Comparison of ENCODE assay signal across 8 cellular contexts in genomic region chr2:20424300-20425290, GRCh38. TPM values are rescaled to one million over a fixed set of nuclear protein-coding genes. Genes with fewer than 3 reads are reported as not detected.
DNase-seq lines count a peak whose midpoint lies in the region; ATAC-seq and TF ChIP-seq lines count a peak whose summit lies in the region.

No MANE protein-coding gene starts in this region.

- CTCF ChIA-PET in activated CD8-positive, alpha-beta memory T cell treated with anti-CD3 and anti-CD28 coated beads, Interleukin-2, amount 10 ng/mL, durations not matched to agents 7 days and 5 days (lab: Charles Lee): interaction anchor here (0.5 to 4.5 kb wide), 15 partner anchors 8 to 236 kb away, joined by 3 to 43 read pairs (median 6); partner anchors contain the start of genes HS1BP3 and RHOB

- H3K9ac ChIP-seq in OCI-LY3 (ENCODE audit: low read length): no peak overlapping the region

- H3K27ac ChIP-seq in OCI-LY3 (ENCODE audit: low read length) (no peak overlapping the region), cingulate gyrus (ENCODE audit: low read depth, low read length) (peak overlapping the region; percentile 55), mesodermal cell (ENCODE audit: low read depth, low read length, severe bottlenecking) (peak overlapping the region; percentile 83)

- no peak for TF ChIP-seq CTCF in OCI-LY3 (IDR thresholded peaks at IDR 0.05; ENCODE audit: low read depth, low read length)

- H3K27ac Mint-ChIP-seq in activated CD8-positive, alpha-beta memory T cell treated with anti-CD3 and anti-CD28 coated beads, Interleukin-2, amount 10 ng/mL, durations not matched to agents 7 days and 5 days: peak overlapping the region; percentile 82

- H3K4me1 ChIP-seq in OCI-LY3 (ENCODE audit: low read length): peaks cover 18% of the 10 kb centered on the region
- peaks cover 17% of the 10 kb centered on the region for H3K4me1 ChIP-seq in mesodermal cell (ENCODE audit: control insufficient read depth, insufficient read depth, low read length, poor library complexity, severe bottlenecking)

- peak overlapping the region; percentile 26 for H3K4me2 ChIP-seq in OCI-LY3 (ENCODE audit: low read length)

- in situ Hi-C loops in ACHN (cut with HindIII; ENCODE audit: low pct_ligation_motif_present, low pct_unique_long_range_greater_than_20kb, low sequenced_read_pairs): loop anchor here (25.0 kb wide), 1 partner anchor 213 kb away; no protein-coding TSS in a partner anchor

- H2AFZ ChIP-seq in OCI-LY3 (ENCODE audit: low read depth, low read length): peak overlapping the region; percentile 80

- no peaks in the 10 kb centered on the region for H3K36me3 Mint-ChIP-seq in activated CD8-positive, alpha-beta memory T cell treated with anti-CD3 and anti-CD28 coated beads, Interleukin-2, amount 10 ng/mL, durations not matched to agents 7 days and 5 days

- H3K36me3 ChIP-seq in OCI-LY3 (replicated peaks; ENCODE audit: low read depth, low read length) (no peaks in the 10 kb centered on the region), mesodermal cell (ENCODE audit: control insufficient read depth, insufficient read depth, low read length) (no peaks in the 10 kb centered on the region)

- no peak overlapping the region for H3K4me3 Mint-ChIP-seq in activated CD8-positive, alpha-beta memory T cell treated with anti-CD3 and anti-CD28 coated beads, Interleukin-2, amount 10 ng/mL, durations not matched to agents 7 days and 5 days

- H3K27me3 ChIP-seq in OCI-LY3 (ENCODE audit: low read depth, low read length): no peaks in the 10 kb centered on the region

- H3K9me3 Mint-ChIP-seq in activated CD8-positive, alpha-beta memory T cell treated with anti-CD3 and anti-CD28 coated beads, Interleukin-2, amount 10 ng/mL, durations not matched to agents 7 days and 5 days (ENCODE audit: low read depth): no peaks in the 10 kb centered on the region

- H3K79me2 ChIP-seq in OCI-LY3 (ENCODE audit: low read length): no peaks in the 10 kb centered on the region

- peak; percentile 71 for ATAC-seq in activated CD8-positive, alpha-beta memory T cell treated with anti-CD3 and anti-CD28 coated beads, Interleukin-2, amount 10 ng/mL, durations not matched to agents 7 days and 5 days
- peak; percentile 60 for ATAC-seq in HG02840 (IDR thresholded peaks at IDR 0.05; ENCODE audit: low FRiP score, unreplicated experiment)

- H3K9me3 ChIP-seq in OCI-LY3 (ENCODE audit: insufficient read depth, low read length) (no peaks in the 10 kb centered on the region), mesodermal cell (ENCODE audit: control insufficient read depth, low read length) (no peaks in the 10 kb centered on the region)

- DNase-seq in activated CD8-positive, alpha-beta memory T cell treated with anti-CD3 and anti-CD28 coated beads, Interleukin-2, amount 10 ng/mL, durations not matched to agents 7 days and 5 days: peak; percentile 77
- no peak for DNase-seq in activated CD8-positive, alpha-beta memory T cell treated with anti-CD3 and anti-CD28 coated beads, Interleukin-2, amount 50 U/mL, for 4 hours
- DNase-seq in ACHN (no peak), COR-L47 (lab: John Stamatoyannopoulos, UW) (no peak)

- peaks cover 29% of the 10 kb centered on the region for H3K4me1 Mint-ChIP-seq in activated CD8-positive, alpha-beta memory T cell treated with anti-CD3 and anti-CD28 coated beads, Interleukin-2, amount 10 ng/mL, durations not matched to agents 7 days and 5 days

- no peaks in the 10 kb centered on the region for H4K20me1 ChIP-seq in OCI-LY3 (ENCODE audit: insufficient read depth, low read length)

- WGBS in mesodermal cell (ENCODE audit: insufficient coverage in 2 of 2), 2 experiments: 44 to 83% methylated on average over 4 to 14 of the region's 15 CpGs

- H3K4me3 ChIP-seq in OCI-LY3 (ENCODE audit: low read length): no peak overlapping the region
- no peak overlapping the region for H3K4me3 ChIP-seq in mesodermal cell (ENCODE audit: extremely low read depth, insufficient read depth, low read length, poor library complexity, severe bottlenecking)

- H3K27me3 Mint-ChIP-seq in activated CD8-positive, alpha-beta memory T cell treated with anti-CD3 and anti-CD28 coated beads, Interleukin-2, amount 10 ng/mL, durations not matched to agents 7 days and 5 days: peaks cover 6% of the 10 kb centered on the region

RNA-seq across cellular contexts. Expression of gene RHOB, which starts 22.3 kb away (rescaled TPM):
- total RNA-seq in activated CD8-positive, alpha-beta memory T cell treated with anti-CD3 and anti-CD28 coated beads, Interleukin-2, amount 10 ng/mL, durations not matched to agents 7 days and 5 days: 10 to 100 TPM in 1 of 2 experiments, 1 to 10 TPM in 1; 9.1 to 36.4 TPM
- 198 TPM for polyA plus RNA-seq in mesodermal cell (2013, experiment 1 of 2)
- 134 TPM for polyA plus RNA-seq in mesodermal cell (2013, experiment 2 of 2)
